19 cellular contexts compared by ENCODE assay signal in the genomic region with DNA sequence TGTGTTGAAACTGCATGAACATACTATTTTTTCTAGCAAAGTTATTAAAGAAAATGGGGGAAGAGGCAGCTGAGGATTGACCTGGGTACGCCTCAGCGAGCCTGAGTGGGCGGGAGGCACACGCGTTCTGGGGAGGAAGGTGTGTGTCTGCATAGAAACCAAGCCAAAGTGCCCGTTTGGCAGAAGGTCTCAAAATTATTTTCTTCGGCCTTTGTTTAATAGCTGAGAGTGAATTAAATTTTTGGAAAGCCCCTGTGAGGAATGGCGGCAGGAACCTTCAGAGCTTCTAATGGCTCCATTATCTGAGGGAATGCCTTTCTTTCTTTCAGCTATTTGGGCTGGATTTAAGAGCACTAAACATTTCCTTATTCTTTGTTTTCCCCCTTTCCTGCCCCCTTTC. TPM values are rescaled to one million over a fixed set of nuclear protein-coding genes. Genes with fewer than 3 reads are reported as not detected.
DNase-seq lines count a peak whose midpoint lies in the region; ATAC-seq, FAIRE-seq and TF ChIP-seq lines count a peak whose summit lies in the region.
"Had no signal": no experiment of that assay in that cellular context is flagged by ENCODE, and none has a peak within 500 bp of the region (broad histone marks: within the 10 kb centered on the region; RNA-seq: fewer than 3 reads in every experiment).

No MANE protein-coding gene starts in this region.

- H3K4me3 ChIP-seq in A673 (ENCODE audit: low read depth, low read length, poor library complexity, severe bottlenecking) (peak overlapping the region; percentile 95), SK-N-MC (peak overlapping the region; percentile 82), iPS-20b (ENCODE audit: low read length) (peak overlapping the region; percentile 63)
- H3K4me3 ChIP-seq: BLaER1, body of pancreas, tibial nerve had no signal

- TF ChIP-seq POLR2A in H54 (IDR thresholded peaks at IDR 0.05; ENCODE audit: low read depth, low read length), result no peak

- DNase-seq in A673 (ENCODE audit: low spot score), result peak; percentile 82
- no peak for DNase-seq in H54 (ENCODE audit: insufficient read length, low spot score)
- DNase-seq in SK-N-MC (ENCODE audit: low read depth, low spot score), result no peak
- no peak for DNase-seq in GM13976 (ENCODE audit: low spot score)
- DNase-seq in stimulated activated naive CD4-positive, alpha-beta T cell (lab: John Stamatoyannopoulos, UW), result no peak
- DNase-seq in stimulated activated CD4-positive, alpha-beta T cell treated with anti-CD3 and anti-CD28 coated beads, Interleukin-4, amount 100 ng/mL, for 24 hours, result no peak
- DNase-seq: activated CD4-positive, alpha-beta memory T cell treated with anti-CD3 and anti-CD28 coated beads, Interleukin-2, amount 10 ng/mL, durations not matched to agents 7 days and 5 days; body of pancreas; effector memory CD8-positive, alpha-beta T cell; midbrain; NCI-H524; posterior cingulate gyrus; stimulated activated CD4-positive, alpha-beta T cell treated with anti-CD3 and anti-CD28 coated beads, Interleukin-15, amount 100 ng/mL, for 24 hours; T-helper 9 cell had no signal

- H3K9me3 ChIP-seq in A673 (ENCODE audit: low read depth, low read length, poor library complexity, severe bottlenecking) (no peaks in the 10 kb centered on the region), SK-N-MC (ENCODE audit: low read depth, low read length) (no peaks in the 10 kb centered on the region), iPS-20b (ENCODE audit: insufficient read depth, low read depth, low read length) (no peaks in the 10 kb centered on the region; the same call in 1 of the 2 replicates)

- POLR2A ChIA-PET in A673 (lab: Charles Lee; ENCODE audit: low non-redundant PET), result interaction anchor here (0.6 to 0.7 kb wide), 3 partner anchors 312 to 530 kb away, joined by 3 to 9 read pairs (median 3); no protein-coding TSS in a partner anchor

- intact Hi-C loops in A673 (cut with micrococcal nuclease; ENCODE audit: unreplicated experiment), result loop anchor here (2.0 kb wide), 2 partner anchors 18 to 312 kb away; no protein-coding TSS in a partner anchor

- H3K9ac ChIP-seq in SK-N-MC (ENCODE audit: insufficient read length) (peak overlapping the region; percentile 95), iPS-20b (ENCODE audit: low read depth, low read length) (peak overlapping the region; percentile 65; the same call in 1 of the 2 replicates)
- H3K9ac ChIP-seq: BLaER1 had no signal

- ATAC-seq in esophagus mucosa, result no peak
- ATAC-seq: body of pancreas; effector memory CD8-positive, alpha-beta T cell had no signal

- peak; percentile 11 for FAIRE-seq in H54 (lab: Jason Lieb, UNC)

- H3K27ac ChIP-seq in A673 (ENCODE audit: low read depth, low read length, poor library complexity, severe bottlenecking), result peak overlapping the region; percentile 96
- peak overlapping the region; percentile 97 for H3K27ac ChIP-seq in SK-N-MC
- H3K27ac ChIP-seq in iPS-20b (ENCODE audit: low read length), result no peak overlapping the region
- H3K27ac ChIP-seq: BLaER1, body of pancreas, tibial nerve had no signal

- BruUV-seq in A673 (replicated peaks; lab: Mats Ljungman, UMichigan), result TSS peak; percentile 14

- no peak for TF ChIP-seq CTCF in A673 (conservative IDR thresholded peaks at IDR 0.05; ENCODE audit: low read depth, low read length)
- TF ChIP-seq CTCF in GM13976 (IDR thresholded peaks at IDR 0.05; ENCODE audit: borderline replicate concordance, control extremely low read depth, extremely low read depth, insufficient read depth, missing control alignments), result no peak

- H3K27me3 ChIP-seq in A673 (replicated peaks; ENCODE audit: insufficient read depth, low read depth, low read length, poor library complexity), result no peaks in the 10 kb centered on the region
- H3K27me3 ChIP-seq in iPS-20b (ENCODE audit: insufficient read depth, low read length), result peaks cover 83% of the 10 kb centered on the region

- H3K4me1 ChIP-seq in A673 (ENCODE audit: insufficient read depth, low read length, poor library complexity, severe bottlenecking) (peaks cover 40% of the 10 kb centered on the region), iPS-20b (ENCODE audit: insufficient read depth, low read length) (peaks cover 32% of the 10 kb centered on the region; the same call in 1 of the 2 replicates)

- CTCF ChIA-PET in A673 (lab: Charles Lee), result interaction anchor here (1.5 kb wide), 1 partner anchor 249 kb away, joined by 4 read pairs; no protein-coding TSS in a partner anchor

- in situ Hi-C loops in GM13976 (cut with MboI; ENCODE audit: low sequenced_read_pairs, unreplicated experiment), result no loop called here

- H3K36me3 ChIP-seq in A673 (ENCODE audit: insufficient read depth, low read length, poor library complexity, severe bottlenecking) (peaks cover 56% of the 10 kb centered on the region), SK-N-MC (ENCODE audit: insufficient read depth, low read length) (peaks cover 49% of the 10 kb centered on the region), iPS-20b (ENCODE audit: insufficient read depth, low read depth, low read length) (peaks cover 46% of the 10 kb centered on the region)
- H3K36me3 ChIP-seq: BLaER1, tibial nerve had no signal

RNA-seq across cellular contexts. Expression of a gene that starts 5.2 kb away (rescaled TPM):
- 285 and 305 TPM in 2 replicates for total RNA-seq in A673 (2021)
- total RNA-seq in esophagus mucosa, result 0.04 TPM
- total RNA-seq: body of pancreas, fibroblast of villous mesenchyme, tibial nerve had no signal

RNA-seq across cellular contexts. Expression of a gene that starts 15.2 kb away (rescaled TPM):
- total RNA-seq in A673 (2021), result 23.4 and 25.2 TPM in 2 replicates
- not detected for total RNA-seq in esophagus mucosa
- total RNA-seq: activated CD4-positive, alpha-beta memory T cell treated with anti-CD3 and anti-CD28 coated beads, Interleukin-2, amount 10 ng/mL, durations not matched to agents 7 days and 5 days; body of pancreas; fibroblast of villous mesenchyme; tibial nerve had no signal

Comparison
In these comparisons a context has a peak if more than half of its experiments do, and no peak if none do; other contexts are left out.
1. RNA of a gene that starts 5.2 kb away (total RNA-seq): 285 to 305 TPM in A673; 0.04 TPM in esophagus mucosa (single experiment); every median in the first group is over 100 times any median in the second.
2. RNA of a gene that starts 15.2 kb away (total RNA-seq): 23.4 to 25.2 TPM in A673; not detected in esophagus mucosa (single experiment); every median in the first group is over 10 times any median in the second.
3. Peak in every context shown above with its lines, with median percentiles within 50 percentile points of each other: H3K4me3 ChIP-seq.